In genomic region chr12:117236456-117237001, GRCh38 we compare ENCODE assay signal across 8 cellular contexts. TPM values are rescaled to one million over a fixed set of nuclear protein-coding genes. Genes with fewer than 3 reads are reported as not detected.
DNase-seq lines count a peak whose midpoint lies in the region; ATAC-seq, FAIRE-seq and TF ChIP-seq lines count a peak whose summit lies in the region.

No MANE protein-coding gene starts in this region.

- H3K4me3 ChIP-seq in A549 (no peak overlapping the region), left lung (no peak overlapping the region)

- H3K4me1 ChIP-seq in A549 (no peaks in the 10 kb centered on the region), left lung (no peaks in the 10 kb centered on the region)

- DNase-seq in A549 (ENCODE audit: low read depth in 1 of 2, low spot score in 1 of 2) (peak; percentile 69 to 82), GM19239 (ENCODE audit: insufficient read length, low spot score) (peak; percentile 62), NCI-H2196 treated with DMSO at 0.1 percent for 48 hours (lab: John Stamatoyannopoulos, UW; ENCODE audit: unreplicated experiment) (peak; percentile 25), cerebellum (ENCODE audit: low spot score) (peak; percentile 63), left lung (peak; percentile 67 to 93)
- DNase-seq in activated CD4-positive, CD25-positive, alpha-beta regulatory T cell treated with anti-CD3 and anti-CD28 coated beads, Interleukin-2, amount 50 U/mL, for 72 hours = peak; percentile 81
- peak; percentile 74 for DNase-seq in stimulated activated CD4-positive, alpha-beta T cell treated with anti-CD3 and anti-CD28 coated beads, Interleukin-4, amount 100 ng/mL, for 24 hours

- no peaks in the 10 kb centered on the region for H3K36me3 ChIP-seq in left lung

- no peaks in the 10 kb centered on the region for H3K9me3 ChIP-seq in A549
- H3K9me3 ChIP-seq in left lung = no peaks in the 10 kb centered on the region

- FAIRE-seq in A549 (lab: Jason Lieb, UNC) (no peak), GM19239 (lab: Jason Lieb, UNC) (peak; percentile 75)

- intact Hi-C loops in left lung (cut with DNase I) = loop anchor here in 1 of 2 donors (5.0 kb wide), 1 partner anchor 601 kb away; no protein-coding TSS in a partner anchor

- H3K27ac ChIP-seq in A549 = no peak overlapping the region
- H3K27ac ChIP-seq in left lung = no peak overlapping the region

- POLR2A ChIA-PET in A549 (lab: Yijun Ruan, JAX) = no interaction called here

- no peak for TF ChIP-seq POLR2A in A549 (IDR thresholded peaks at IDR 0.05; ENCODE audit: low read length)

- TF ChIP-seq EP300 in A549 (IDR thresholded peaks at IDR 0.05) = no peak

- TF ChIP-seq RAD21 in A549 (conservative IDR thresholded peaks at IDR 0.05 in 1 of 2, IDR thresholded peaks at IDR 0.05 in 1 of 2) = peak; percentile 88 to 89

- H3K27me3 ChIP-seq in left lung = peaks cover 0 to 45% of the 10 kb centered on the region in 2 donors

- H3K4me2 ChIP-seq in A549 = no peak overlapping the region

- ATAC-seq in A549 (peak; percentile 91 to 95), left lung (peak; percentile 79), HG02981 (IDR thresholded peaks at IDR 0.05; ENCODE audit: unreplicated experiment) (no peak)

- 22% methylated on average over 13 of the region's 13 CpGs for whole genome bisulfite sequencing in A549 (ENCODE audit: missing lambda C conversion rate)

- CTCF ChIA-PET in A549 (lab: Yijun Ruan, JAX) = interaction anchor here (0.6 to 6.1 kb wide), 49 partner anchors 9 to 623 kb away, joined by 3 to 58 read pairs (median 5); partner anchors contain the start of gene NOS1

- TF ChIP-seq CTCF in A549 (IDR thresholded peaks at IDR 0.05) (peak; percentile 88), left lung (IDR thresholded peaks at IDR 0.05) (peak; percentile 67 to 81)

TF ChIP-seq in A549, 52 proteins besides CTCF, POLR2A, EP300 and RAD21:
- no peak for TF ChIP-seq MAX (IDR thresholded peaks at IDR 0.05)
- no peak for TF ChIP-seq ESRRA (IDR thresholded peaks at IDR 0.05; ENCODE audit: borderline replicate concordance, low read length)
- TF ChIP-seq ATOH8 (CRISPR knock-in tag; IDR thresholded peaks at IDR 0.05; ENCODE audit: low read depth) = no peak
- peak; percentile 83 for TF ChIP-seq SMC3 (IDR thresholded peaks at IDR 0.05)

RNA-seq across cellular contexts. Expression of gene FBXO21, which starts 46.3 kb away (rescaled TPM):
- polyA plus RNA-seq in A549 (2011; rRNA removed) (60.3 and 62.4 TPM in 2 replicates), A549 (2017; fragmentation: RNase III; extraction: RNeasy Plus Mini Kit Qiagen cat#74134 plus additional on column Dnase treatment) (29.8 to 33.2 TPM (median 31.2 TPM) in 3 replicates)
- 88.7 and 101 TPM in 2 replicates for polyA plus RNA-seq in A549 (2012; cell fraction: cytosol; rRNA removed)
- 110 and 149 TPM in 2 replicates for polyA plus RNA-seq in A549 (2012; cell fraction: nucleus; rRNA removed)
- polyA minus RNA-seq in A549 (2011; rRNA and poly(A)+ RNA removed) = 151 and 197 TPM in 2 replicates
- total RNA-seq in cerebellum (148 TPM), left lung (10 to 100 TPM; 31.3 to 39.1 TPM)

Comparison
In these comparisons a context has a peak if more than half of its experiments do, and no peak if none do; other contexts are left out.
1. DNase-seq: peak in every context shown above with its lines; median percentile 81 in activated CD4-positive, CD25-positive, alpha-beta regulatory T cell treated with anti-CD3 and anti-CD28 coated beads, Interleukin-2, amount 50 U/mL, for 72 hours; 80 in left lung; 76 in A549; 74 in stimulated activated CD4-positive, alpha-beta T cell treated with anti-CD3 and anti-CD28 coated beads, Interleukin-4, amount 100 ng/mL, for 24 hours; 63 in cerebellum; 62 in GM19239; 25 in NCI-H2196 treated with DMSO at 0.1 percent for 48 hours.